ENCODE assay signal across 8 cellular contexts in the genomic region with DNA sequence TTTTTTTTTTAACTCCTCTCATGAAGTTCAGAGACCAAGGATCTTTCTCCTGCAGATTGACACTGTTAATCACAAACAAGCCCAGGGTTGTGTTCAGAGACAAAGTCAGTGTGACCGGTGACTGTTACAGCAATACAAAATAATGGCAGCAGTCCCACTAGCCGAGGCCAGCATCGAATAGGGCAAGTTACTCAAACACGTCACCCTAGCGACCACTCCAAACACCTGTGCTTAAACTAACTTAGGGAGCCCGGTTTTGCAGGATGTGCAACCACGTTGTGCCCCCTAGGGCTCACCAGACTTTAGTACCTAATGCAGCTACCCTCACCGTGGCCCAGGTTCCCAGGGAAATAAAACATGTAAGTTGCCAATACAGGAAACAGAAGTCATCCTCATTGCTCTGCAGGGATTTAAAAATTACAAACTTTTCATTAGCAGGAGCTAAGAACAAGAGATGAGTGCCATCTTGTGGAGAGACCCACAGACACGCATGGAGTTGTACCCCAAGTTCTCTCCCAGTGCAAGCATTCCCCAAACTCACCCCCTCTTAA. TPM values are rescaled to one million over a fixed set of nuclear protein-coding genes. Genes with fewer than 3 reads are reported as not detected.
DNase-seq lines count a peak whose midpoint lies in the region; ATAC-seq and TF ChIP-seq lines count a peak whose summit lies in the region.

No MANE protein-coding gene starts in this region.

- H3K4me3 Mint-ChIP-seq in activated T-helper 17 cell treated with anti-CD3 and anti-CD28 coated beads, Interleukin-2, amount 50 U/mL, for 72 hours, result no peak overlapping the region
- H3K4me3 Mint-ChIP-seq in stimulated activated naive B cell treated with anti-CD40 and anti-IgM and Interleukin-4, amounts not matched to agents 10 μg/mL and 1 μg/mL and 100 μg/mL, for 72 hours, result no peak overlapping the region
- H3K4me3 Mint-ChIP-seq in nephron progenitor cell, result no peak overlapping the region

- H3K36me3 Mint-ChIP-seq in activated T-helper 17 cell treated with anti-CD3 and anti-CD28 coated beads, Interleukin-2, amount 50 U/mL, for 72 hours (ENCODE audit: low read depth), result no peaks in the 10 kb centered on the region
- no peaks in the 10 kb centered on the region for H3K36me3 Mint-ChIP-seq in stimulated activated naive B cell treated with anti-CD40 and anti-IgM and Interleukin-4, amounts not matched to agents 10 μg/mL and 1 μg/mL and 100 μg/mL, for 72 hours
- no peaks in the 10 kb centered on the region for H3K36me3 Mint-ChIP-seq in nephron progenitor cell (ENCODE audit: low read depth)

- ATAC-seq in activated T-helper 17 cell treated with anti-CD3 and anti-CD28 coated beads, Interleukin-2, amount 50 U/mL, for 72 hours (replicated peaks), result peak; percentile 68
- peak; percentile 14 for ATAC-seq in left ventricle myocardium superior
- peak; percentile 36 to 39 for ATAC-seq in stimulated activated naive B cell treated with anti-CD40 and anti-IgM and Interleukin-4, amounts not matched to agents 10 μg/mL and 1 μg/mL and 100 μg/mL, for 72 hours (replicated peaks)

- no peaks in the 10 kb centered on the region for H3K4me1 Mint-ChIP-seq in activated T-helper 17 cell treated with anti-CD3 and anti-CD28 coated beads, Interleukin-2, amount 50 U/mL, for 72 hours
- H3K4me1 Mint-ChIP-seq in stimulated activated naive B cell treated with anti-CD40 and anti-IgM and Interleukin-4, amounts not matched to agents 10 μg/mL and 1 μg/mL and 100 μg/mL, for 72 hours, result no peaks in the 10 kb centered on the region
- peaks cover 16% of the 10 kb centered on the region for H3K4me1 Mint-ChIP-seq in nephron progenitor cell

- DNase-seq in GM20000 (ENCODE audit: low spot score) (no peak), left ventricle myocardium superior (no peak), HuH-7 (ENCODE audit: low spot score) (no peak), nephron progenitor cell (no peak)
- no peak for DNase-seq in stimulated activated naive B cell treated with anti-CD40 and anti-IgM and Interleukin-4, amounts not matched to agents 10 μg/mL and 1 μg/mL and 100 μg/mL, for 72 hours
- no peak for DNase-seq in effector CD8-positive, alpha-beta T cell (lab: John Stamatoyannopoulos, UW)
- DNase-seq in activated CD8-positive, alpha-beta memory T cell treated with anti-CD3 and anti-CD28 coated beads for 24 hours, result no peak

- TF ChIP-seq CTCF in GM20000 (IDR thresholded peaks at IDR 0.05; ENCODE audit: extremely low read depth, missing control alignments), result peak; percentile 20
- TF ChIP-seq CTCF in nephron progenitor cell (IDR thresholded peaks at IDR 0.05), result no peak

- no peak overlapping the region for H3K27ac Mint-ChIP-seq in activated T-helper 17 cell treated with anti-CD3 and anti-CD28 coated beads, Interleukin-2, amount 50 U/mL, for 72 hours
- no peak overlapping the region for H3K27ac Mint-ChIP-seq in stimulated activated naive B cell treated with anti-CD40 and anti-IgM and Interleukin-4, amounts not matched to agents 10 μg/mL and 1 μg/mL and 100 μg/mL, for 72 hours
- H3K27ac Mint-ChIP-seq in nephron progenitor cell, result no peak overlapping the region

- H3K27me3 Mint-ChIP-seq in activated T-helper 17 cell treated with anti-CD3 and anti-CD28 coated beads, Interleukin-2, amount 50 U/mL, for 72 hours, result no peaks in the 10 kb centered on the region
- H3K27me3 Mint-ChIP-seq in stimulated activated naive B cell treated with anti-CD40 and anti-IgM and Interleukin-4, amounts not matched to agents 10 μg/mL and 1 μg/mL and 100 μg/mL, for 72 hours, result peaks cover 6 to 12% of the 10 kb centered on the region in 2 donors
- peaks cover 22% of the 10 kb centered on the region for H3K27me3 Mint-ChIP-seq in nephron progenitor cell (ENCODE audit: low read depth, poor library complexity)

- no peaks in the 10 kb centered on the region for H3K9me3 Mint-ChIP-seq in activated T-helper 17 cell treated with anti-CD3 and anti-CD28 coated beads, Interleukin-2, amount 50 U/mL, for 72 hours
- no peaks in the 10 kb centered on the region for H3K9me3 Mint-ChIP-seq in stimulated activated naive B cell treated with anti-CD40 and anti-IgM and Interleukin-4, amounts not matched to agents 10 μg/mL and 1 μg/mL and 100 μg/mL, for 72 hours
- H3K9me3 Mint-ChIP-seq in nephron progenitor cell, result peaks cover 3% of the 10 kb centered on the region

- intact Hi-C loops in left ventricle myocardium superior (cut with micrococcal nuclease), result loop anchor here (10.0 kb wide), 2 partner anchors 48 to 142 kb away; no protein-coding TSS in a partner anchor

RNA-seq across cellular contexts. Expression of a gene that starts 38.1 kb away (rescaled TPM):
- 10 to 100 TPM; 13.9 to 22.8 TPM for total RNA-seq in activated T-helper 17 cell treated with anti-CD3 and anti-CD28 coated beads, Interleukin-2, amount 50 U/mL, for 72 hours
- total RNA-seq in left ventricle myocardium superior, result 28.2 TPM

Comparison
In these comparisons a context has a peak if more than half of its experiments do, and no peak if none do; other contexts are left out.
1. ATAC-seq: peak in every context shown above with its lines; median percentile 68 in activated T-helper 17 cell treated with anti-CD3 and anti-CD28 coated beads, Interleukin-2, amount 50 U/mL, for 72 hours; 38 in stimulated activated naive B cell treated with anti-CD40 and anti-IgM and Interleukin-4, amounts not matched to agents 10 μg/mL and 1 μg/mL and 100 μg/mL, for 72 hours; 14 in left ventricle myocardium superior.